In the genomic region with DNA sequence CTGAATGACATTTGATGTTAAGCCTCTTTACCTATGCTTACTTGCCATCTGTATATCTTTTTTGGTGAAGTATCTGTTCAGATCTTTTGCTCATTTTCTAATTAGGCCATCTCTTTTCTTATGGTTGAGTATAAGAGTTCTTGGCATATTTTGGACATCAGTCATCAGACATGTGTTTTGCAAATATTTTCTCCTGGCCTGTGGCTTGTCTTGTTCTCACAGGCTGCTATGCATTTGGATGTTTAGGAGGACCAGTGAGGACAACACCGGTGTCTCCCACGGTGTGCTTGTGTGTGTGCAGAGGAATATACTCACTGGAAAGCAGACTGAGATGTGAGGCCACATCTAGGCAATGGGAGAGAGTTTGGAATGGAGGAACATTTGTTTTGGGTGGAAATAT, we compare ENCODE assay signal across 10 cellular contexts.
DNase-seq lines count a peak whose midpoint lies in the region; ATAC-seq and TF ChIP-seq lines count a peak whose summit lies in the region.
"Had no signal": no experiment of that assay in that cellular context is flagged by ENCODE, and none has a peak within 500 bp of the region (broad histone marks: within the 10 kb centered on the region; RNA-seq: fewer than 3 reads in every experiment).

No MANE protein-coding gene starts in this region.

- H3K9me3 ChIP-seq in heart left ventricle: no peaks in the 10 kb centered on the region

- peaks cover 0 to 61% (median 0%) of the 10 kb centered on the region in 12 donors for H3K4me1 ChIP-seq in heart left ventricle

- H3K4me3 Mint-ChIP-seq in activated T-cell treated with anti-CD3 and anti-CD28 coated beads, Interleukin-2, amount 50 U/mL, for 24 hours: no peak overlapping the region
- H3K4me3 Mint-ChIP-seq in T-cell: peak overlapping the region in 1 of 3 donors; percentile 66
- peak overlapping the region; percentile 4 for H3K4me3 Mint-ChIP-seq in stimulated activated effector memory CD8-positive, alpha-beta T cell treated with anti-CD3 and anti-CD28 coated beads, Interleukin-12 subunit alpha, Interleukin-12 subunit beta, amount 100 ng/mL, for 72 hours
- H3K4me3 Mint-ChIP-seq: mesothelial cell of epicardium had no signal

- H3K4me1 Mint-ChIP-seq in activated T-cell treated with anti-CD3 and anti-CD28 coated beads, Interleukin-2, amount 50 U/mL, for 24 hours (ENCODE audit: low read depth): peaks cover 38% of the 10 kb centered on the region
- peaks cover 34 to 42% (median 38%) of the 10 kb centered on the region in 3 donors for H3K4me1 Mint-ChIP-seq in T-cell
- peaks cover 35% of the 10 kb centered on the region for H3K4me1 Mint-ChIP-seq in stimulated activated effector memory CD8-positive, alpha-beta T cell treated with anti-CD3 and anti-CD28 coated beads, Interleukin-12 subunit alpha, Interleukin-12 subunit beta, amount 100 ng/mL, for 72 hours
- H3K4me1 Mint-ChIP-seq: mesothelial cell of epicardium had no signal

- peak overlapping the region; percentile 5 for H3K27ac Mint-ChIP-seq in activated T-cell treated with anti-CD3 and anti-CD28 coated beads, Interleukin-2, amount 50 U/mL, for 24 hours
- peak overlapping the region; percentile 78 to 87 for H3K27ac Mint-ChIP-seq in T-cell
- peak overlapping the region; percentile 51 for H3K27ac Mint-ChIP-seq in stimulated activated effector memory CD8-positive, alpha-beta T cell treated with anti-CD3 and anti-CD28 coated beads, Interleukin-12 subunit alpha, Interleukin-12 subunit beta, amount 100 ng/mL, for 72 hours
- H3K27ac Mint-ChIP-seq: mesothelial cell of epicardium had no signal

- H3K36me3 ChIP-seq in heart left ventricle: no peaks in the 10 kb centered on the region

- H3K9me3 Mint-ChIP-seq in activated T-cell treated with anti-CD3 and anti-CD28 coated beads, Interleukin-2, amount 50 U/mL, for 24 hours: no peaks in the 10 kb centered on the region
- H3K9me3 Mint-ChIP-seq in T-cell: no peaks in the 10 kb centered on the region
- no peaks in the 10 kb centered on the region for H3K9me3 Mint-ChIP-seq in stimulated activated effector memory CD8-positive, alpha-beta T cell treated with anti-CD3 and anti-CD28 coated beads, Interleukin-12 subunit alpha, Interleukin-12 subunit beta, amount 100 ng/mL, for 72 hours

- WGBS in heart left ventricle, 4 donors: 91 to 95% (median 92%) methylated on average over 2 of the region's 2 CpGs

- TF ChIP-seq CTCF in fibroblast of mammary gland (conservative IDR thresholded peaks at IDR 0.05; ENCODE audit: control insufficient read depth, insufficient read depth, low read depth, low read length) (no peak), heart left ventricle (IDR thresholded peaks at IDR 0.05) (no peak)

- H3K4me3 ChIP-seq in fibroblast of mammary gland (ENCODE audit: control insufficient read depth, low read depth, low read length) (no peak overlapping the region), heart left ventricle (no peak overlapping the region)

- ATAC-seq in T-cell (replicated peaks in 1 of 4) (no peak), GM21717 (IDR thresholded peaks at IDR 0.05; ENCODE audit: unreplicated experiment) (no peak), heart left ventricle (no peak)
- no peak for ATAC-seq in stimulated activated effector memory CD8-positive, alpha-beta T cell treated with anti-CD3 and anti-CD28 coated beads, Interleukin-12 subunit alpha, Interleukin-12 subunit beta, amount 100 ng/mL, for 72 hours

- CTCF ChIA-PET in T-cell (lab: Charles Lee): interaction anchor here in 1 of 2 donors (0.9 kb wide), 1 partner anchor 85 kb away, joined by 3 read pairs; no protein-coding TSS in a partner anchor

- no peak for TF ChIP-seq POLR2A in heart left ventricle (IDR thresholded peaks at IDR 0.05)

- no peak for DNase-seq in activated T-cell treated with anti-CD3 and anti-CD28 coated beads, Interleukin-2, amount 50 U/mL, for 24 hours
- DNase-seq in activated T-cell treated with anti-CD3 and anti-CD28 coated beads, Interleukin-2, amount 50 U/mL, for 1 hour: no peak
- no peak for DNase-seq in T-cell
- DNase-seq in fibroblast of mammary gland (ENCODE audit: low read depth): peak; percentile 88
- DNase-seq in stimulated activated effector memory CD8-positive, alpha-beta T cell treated with anti-CD3 and anti-CD28 coated beads, Interleukin-12 subunit alpha, Interleukin-12 subunit beta, amount 100 ng/mL, for 72 hours (ENCODE audit: low spot score in 2 of 2): no peak
- no peak for DNase-seq in heart left ventricle
- DNase-seq in cerebellar cortex (ENCODE audit: low spot score): no peak
- DNase-seq: amniotic stem cell had no signal

- peak overlapping the region in 1 of 12 donors; percentile 46 for H3K27ac ChIP-seq in heart left ventricle

- no peaks in the 10 kb centered on the region for H3K27me3 ChIP-seq in heart left ventricle

- intact Hi-C loops in heart left ventricle (cut with DNase I): no loop called here

- H3K27me3 Mint-ChIP-seq in activated T-cell treated with anti-CD3 and anti-CD28 coated beads, Interleukin-2, amount 50 U/mL, for 24 hours: no peaks in the 10 kb centered on the region
- no peaks in the 10 kb centered on the region for H3K27me3 Mint-ChIP-seq in T-cell

- no peaks in the 10 kb centered on the region for H3K36me3 Mint-ChIP-seq in activated T-cell treated with anti-CD3 and anti-CD28 coated beads, Interleukin-2, amount 50 U/mL, for 24 hours (ENCODE audit: low read depth)
- H3K36me3 Mint-ChIP-seq in T-cell: no peaks in the 10 kb centered on the region
- H3K36me3 Mint-ChIP-seq in stimulated activated effector memory CD8-positive, alpha-beta T cell treated with anti-CD3 and anti-CD28 coated beads, Interleukin-12 subunit alpha, Interleukin-12 subunit beta, amount 100 ng/mL, for 72 hours: peaks cover 5% of the 10 kb centered on the region
- H3K36me3 Mint-ChIP-seq: mesothelial cell of epicardium had no signal

- POLR2A ChIA-PET in T-cell (lab: Charles Lee): interaction anchor here in 1 of 2 donors (0.7 kb wide), 1 partner anchor 47 kb away, joined by 3 read pairs; no protein-coding TSS in a partner anchor

Comparison
In these comparisons a context has a peak if more than half of its experiments do, and no peak if none do; other contexts are left out.
1. H3K27ac Mint-ChIP-seq: peak in every context shown above with its lines; median percentile 82 in T-cell; 51 in stimulated activated effector memory CD8-positive, alpha-beta T cell treated with anti-CD3 and anti-CD28 coated beads, Interleukin-12 subunit alpha, Interleukin-12 subunit beta, amount 100 ng/mL, for 72 hours; 5 in activated T-cell treated with anti-CD3 and anti-CD28 coated beads, Interleukin-2, amount 50 U/mL, for 24 hours.